ENCODE assay signal across 22 cellular contexts in genomic region chr2:110153416-110153815, GRCh38. TPM values are rescaled to one million over a fixed set of nuclear protein-coding genes. Genes with fewer than 3 reads are reported as not detected.
DNase-seq lines count a peak whose midpoint lies in the region; ATAC-seq and TF ChIP-seq lines count a peak whose summit lies in the region.
"Had no signal": no experiment of that assay in that cellular context is flagged by ENCODE, and none has a peak within 500 bp of the region (broad histone marks: within the 10 kb centered on the region; RNA-seq: fewer than 3 reads in every experiment).

No MANE protein-coding gene starts in this region.

- no peak overlapping the region for H2BK5ac ChIP-seq in IMR-90 (ENCODE audit: low read depth, low read length, poor library complexity, severe bottlenecking)

- peaks cover 9% of the 10 kb centered on the region for H3K27me3 Mint-ChIP-seq in activated T-helper 2 cell treated with anti-CD3 and anti-CD28 coated beads, Interferon-gamma antibody, Interleukin-2, Interleukin-4, amounts not matched to agents 10 μg/mL and 5 μg/mL and 100 μg/mL, durations not matched to agents 14 hours and 24 hours and 36 hours (ENCODE audit: low read depth)
- H3K27me3 Mint-ChIP-seq in immature natural killer cell (ENCODE audit: low read depth in 3 of 3), result peaks cover 0 to 4% (median 4%) of the 10 kb centered on the region in 3 donors
- H3K27me3 Mint-ChIP-seq: IgD-negative memory B cell had no signal

- H2BK15ac ChIP-seq in IMR-90 (ENCODE audit: low read depth, low read length), result no peak overlapping the region

- CTCF ChIA-PET in IMR-90 (lab: Yijun Ruan, JAX), result no interaction called here

- intact Hi-C loops in IMR-90 (cut with micrococcal nuclease) (loop anchor here (2.0 to 5.0 kb wide), 2 partner anchors 19 to 36 kb away; partner anchors contain the start of gene MALL), lower lobe of right lung (cut with DNase I) (no loop called here)
- intact Hi-C loops in activated T-helper 2 cell treated with anti-CD3 and anti-CD28 coated beads, Interferon-gamma antibody, Interleukin-2, Interleukin-4, amounts not matched to agents 10 μg/mL and 5 μg/mL and 100 μg/mL, durations not matched to agents 14 hours and 24 hours and 36 hours (cut with micrococcal nuclease), result no loop called here

- no peak overlapping the region for H3K4ac ChIP-seq in IMR-90 (ENCODE audit: low read depth, low read length)

- H3K4me1 ChIP-seq in IMR-90 (ENCODE audit: control insufficient read depth, insufficient read depth, low read length) (peaks cover 3% of the 10 kb centered on the region), lower lobe of right lung (peaks cover 6% of the 10 kb centered on the region)
- H3K4me1 ChIP-seq: HAP-1, Peyer's patch had no signal

- DNase-seq in IMR-90, result peak; percentile 47
- DNase-seq in activated T-helper 2 cell treated with anti-CD3 and anti-CD28 coated beads, Interferon-gamma antibody, Interleukin-2, Interleukin-4, amounts not matched to agents 10 μg/mL and 5 μg/mL and 100 μg/mL, durations not matched to agents 14 hours and 24 hours and 36 hours (ENCODE audit: low spot score), result no peak
- no peak for DNase-seq in lower lobe of right lung
- DNase-seq in cerebellum (ENCODE audit: low spot score), result no peak
- no peak for DNase-seq in GM19238 (ENCODE audit: insufficient read length, low spot score)
- no peak for DNase-seq in immature natural killer cell
- DNase-seq: ACHN; Calu3; CD8-positive, alpha-beta T cell; DMS153; MV-4-11; NCI-H1105 treated with DMSO at 0.1 percent for 48 hours; NCI-H2081; NCI-H2171; NCI-H526; Peyer's patch had no signal

- H4K5ac ChIP-seq in IMR-90 (ENCODE audit: low read depth, low read length), result no peak overlapping the region

- TF ChIP-seq CTCF in IMR-90 (conservative IDR thresholded peaks at IDR 0.05; ENCODE audit: low read depth, low read length), result no peak
- no peak for TF ChIP-seq CTCF in lower lobe of right lung (IDR thresholded peaks at IDR 0.05)

- no peak overlapping the region for H3K56ac ChIP-seq in IMR-90 (ENCODE audit: extremely low read depth, insufficient read depth, low read length)

- no peak overlapping the region for H2AFZ ChIP-seq in IMR-90 (replicated peaks; ENCODE audit: low read length, poor library complexity)
- H2AFZ ChIP-seq: GM23338 had no signal

- no CpG with 5 or more reads among the region's 2 CpGs for WGBS in IMR-90 (ENCODE audit: extremely low coverage in 2 of 2, insufficient read length in 1 of 2), 2 experiments

- no peak for ATAC-seq in IMR-90 (ENCODE audit: low read depth)
- peak; percentile 26 for ATAC-seq in esophagus mucosa
- peak; percentile 37 to 50 for ATAC-seq in lower lobe of right lung
- ATAC-seq: CD8-positive, alpha-beta T cell; GM23338 had no signal

- H3K9ac ChIP-seq in IMR-90 (ENCODE audit: low read depth, low read length), result no peak overlapping the region
- H3K9ac ChIP-seq: BLaER1 treated with 17β-estradiol and CSF1 and Interleukin-3, amounts not matched to agents 10 nM and 100 nM had no signal

- H3K9me3 Mint-ChIP-seq in activated T-helper 2 cell treated with anti-CD3 and anti-CD28 coated beads, Interferon-gamma antibody, Interleukin-2, Interleukin-4, amounts not matched to agents 10 μg/mL and 5 μg/mL and 100 μg/mL, durations not matched to agents 14 hours and 24 hours and 36 hours, result peaks cover 40% of the 10 kb centered on the region
- H3K9me3 Mint-ChIP-seq in immature natural killer cell, result peaks cover 0 to 8% (median 5%) of the 10 kb centered on the region in 6 donors

- no peak for TF ChIP-seq POLR2A in IMR-90 (IDR thresholded peaks at IDR 0.05; ENCODE audit: low read depth, low read length)

- H3K9me3 ChIP-seq in IMR-90 (ENCODE audit: control insufficient read depth, insufficient read depth, low read length), result peaks cover 3% of the 10 kb centered on the region
- no peaks in the 10 kb centered on the region for H3K9me3 ChIP-seq in lower lobe of right lung

- dilution Hi-C loops in IMR-90 (cut with HindIII; ENCODE audit: low sequenced_read_pairs, unreplicated experiment), result no loop called here

- H4K8ac ChIP-seq in IMR-90 (ENCODE audit: low read depth in 2 of 2, low read length in 2 of 2), result no peak overlapping the region

- no peak overlapping the region for H2BK120ac ChIP-seq in IMR-90 (ENCODE audit: low read depth, low read length)

- no peak overlapping the region for H3K4me2 ChIP-seq in IMR-90 (ENCODE audit: low read depth, low read length)
- H3K4me2 ChIP-seq: BLaER1 treated with 17β-estradiol and CSF1 and Interleukin-3, amounts not matched to agents 10 nM and 100 nM; GM23338 had no signal

- no peak overlapping the region for H3K14ac ChIP-seq in IMR-90 (replicated peaks; ENCODE audit: low read depth, low read length)

- H3K36me3 Mint-ChIP-seq in activated T-helper 2 cell treated with anti-CD3 and anti-CD28 coated beads, Interferon-gamma antibody, Interleukin-2, Interleukin-4, amounts not matched to agents 10 μg/mL and 5 μg/mL and 100 μg/mL, durations not matched to agents 14 hours and 24 hours and 36 hours (ENCODE audit: low read depth), result peaks cover 18% of the 10 kb centered on the region
- peaks cover 0 to 4% (median 0%) of the 10 kb centered on the region in 3 donors for H3K36me3 Mint-ChIP-seq in immature natural killer cell
- H3K36me3 Mint-ChIP-seq: IgD-negative memory B cell had no signal

- peaks cover 3% of the 10 kb centered on the region for H3K9me1 ChIP-seq in IMR-90 (ENCODE audit: insufficient read depth, low read length)

- no peak overlapping the region for H3K27ac ChIP-seq in IMR-90 (ENCODE audit: insufficient read depth, low read length)
- H3K27ac ChIP-seq in lower lobe of right lung, result no peak overlapping the region
- H3K27ac ChIP-seq: BLaER1 treated with 17β-estradiol and CSF1 and Interleukin-3, amounts not matched to agents 10 nM and 100 nM; Peyer's patch had no signal

- H3K4me3 ChIP-seq in IMR-90 (ENCODE audit: insufficient read depth, low read depth, low read length), result no peak overlapping the region
- no peak overlapping the region for H3K4me3 ChIP-seq in lower lobe of right lung
- H3K4me3 ChIP-seq: BLaER1 treated with 17β-estradiol and CSF1 and Interleukin-3, amounts not matched to agents 10 nM and 100 nM; GM23338; HAP-1; Peyer's patch had no signal

- peak overlapping the region; percentile 15 for H3K27ac Mint-ChIP-seq in activated T-helper 2 cell treated with anti-CD3 and anti-CD28 coated beads, Interferon-gamma antibody, Interleukin-2, Interleukin-4, amounts not matched to agents 10 μg/mL and 5 μg/mL and 100 μg/mL, durations not matched to agents 14 hours and 24 hours and 36 hours
- no peak overlapping the region for H3K27ac Mint-ChIP-seq in immature natural killer cell
- H3K27ac Mint-ChIP-seq: CD8-positive, alpha-beta T cell; GM23338; IgD-negative memory B cell had no signal

- POLR2A ChIA-PET in IMR-90 (lab: Charles Lee; ENCODE audit: unreplicated experiment), result no interaction called here

- H2AK9ac ChIP-seq in IMR-90 (replicated peaks; ENCODE audit: low read depth, low read length, poor library complexity), result no peak overlapping the region

- no peaks in the 10 kb centered on the region for H3K79me1 ChIP-seq in IMR-90 (ENCODE audit: low read depth in 1 of 2, low read length in 2 of 2)

- no peak overlapping the region for H3K4me3 Mint-ChIP-seq in activated T-helper 2 cell treated with anti-CD3 and anti-CD28 coated beads, Interferon-gamma antibody, Interleukin-2, Interleukin-4, amounts not matched to agents 10 μg/mL and 5 μg/mL and 100 μg/mL, durations not matched to agents 14 hours and 24 hours and 36 hours (ENCODE audit: low read depth)
- no peak overlapping the region for H3K4me3 Mint-ChIP-seq in immature natural killer cell
- H3K4me3 Mint-ChIP-seq: CD8-positive, alpha-beta T cell; GM23338; IgD-negative memory B cell had no signal

- no TSS peak for BruUV-seq in IMR-90 (replicated peaks; lab: Mats Ljungman, UMichigan)

- peaks cover 45% of the 10 kb centered on the region for H3K4me1 Mint-ChIP-seq in activated T-helper 2 cell treated with anti-CD3 and anti-CD28 coated beads, Interferon-gamma antibody, Interleukin-2, Interleukin-4, amounts not matched to agents 10 μg/mL and 5 μg/mL and 100 μg/mL, durations not matched to agents 14 hours and 24 hours and 36 hours (ENCODE audit: low read depth)
- H3K4me1 Mint-ChIP-seq in immature natural killer cell, result no peaks in the 10 kb centered on the region
- H3K4me1 Mint-ChIP-seq: GM23338 had no signal

- no peaks in the 10 kb centered on the region for H4K20me1 ChIP-seq in IMR-90 (ENCODE audit: insufficient read depth, low read length)
- H4K20me1 ChIP-seq: BLaER1 treated with 17β-estradiol and CSF1 and Interleukin-3, amounts not matched to agents 10 nM and 100 nM had no signal

- no peak overlapping the region for H3K23ac ChIP-seq in IMR-90 (ENCODE audit: low read depth, low read length)

- no peak overlapping the region for H3K18ac ChIP-seq in IMR-90 (ENCODE audit: low read depth, low read length)

- H3K27me3 ChIP-seq in IMR-90 (ENCODE audit: control insufficient read depth, insufficient read depth, low read length) (no peaks in the 10 kb centered on the region), lower lobe of right lung (ENCODE audit: low read depth) (no peaks in the 10 kb centered on the region)
- H3K27me3 ChIP-seq: BLaER1 treated with 17β-estradiol and CSF1 and Interleukin-3, amounts not matched to agents 10 nM and 100 nM; Peyer's patch had no signal

- in situ Hi-C loops in IMR-90 (cut with MboI; ENCODE audit: low sequenced_read_pairs), result no loop called here

- H3K36me3 ChIP-seq in IMR-90 (ENCODE audit: control insufficient read depth, insufficient read depth, low read length), result no peaks in the 10 kb centered on the region
- no peaks in the 10 kb centered on the region for H3K36me3 ChIP-seq in lower lobe of right lung
- H3K36me3 ChIP-seq: HAP-1, Peyer's patch had no signal

- no peak overlapping the region for H2BK20ac ChIP-seq in IMR-90 (ENCODE audit: low read depth, low read length)

- no peak overlapping the region for H2AK5ac ChIP-seq in IMR-90 (ENCODE audit: low read depth, low read length)

- no peak for TF ChIP-seq RAD21 in IMR-90 (IDR thresholded peaks at IDR 0.05; ENCODE audit: low read length)

- H4K91ac ChIP-seq in IMR-90 (ENCODE audit: insufficient read depth, low read depth, low read length), result no peak overlapping the region

RNA-seq across cellular contexts. Expression of gene MALL, which starts 37.8 kb away (rescaled TPM):
- 1.6 and 2.2 TPM in 2 replicates for total RNA-seq in IMR-90 (2012; rRNA removed)
- 1.2 and 1.6 TPM in 2 replicates for polyA plus RNA-seq in IMR-90 (2012; rRNA removed)
- polyA plus RNA-seq in IMR-90 (2012; cell fraction: cytosol; rRNA removed), result 1.0 and 1.4 TPM in 2 replicates
- 0.37 and 0.46 TPM in 2 replicates for polyA plus RNA-seq in IMR-90 (2012; cell fraction: nucleus; rRNA removed; ENCODE audit: low replicate concordance)
- total RNA-seq in activated T-helper 2 cell treated with anti-CD3 and anti-CD28 coated beads, Interferon-gamma antibody, Interleukin-2, Interleukin-4, amounts not matched to agents 10 μg/mL and 5 μg/mL and 100 μg/mL, durations not matched to agents 14 hours and 24 hours and 36 hours, result 2.0 and 2.3 TPM in 2 replicates
- 248 TPM for total RNA-seq in esophagus mucosa
- total RNA-seq in lower lobe of right lung, result 82.7 TPM
- total RNA-seq in cerebellum, result 2.4 TPM
- not detected for polyA plus RNA-seq in immature natural killer cell
- total RNA-seq: CD8-positive, alpha-beta T cell; OCI-LY7 had no signal
- polyA plus RNA-seq: IgD-negative memory B cell had no signal

RNA-seq across cellular contexts. Expression of gene NPHP1, which starts 51.4 kb away (rescaled TPM):
- total RNA-seq in IMR-90 (2012; rRNA removed) (1.8 and 2.8 TPM in 2 replicates), esophagus mucosa (0.84 TPM), lower lobe of right lung (6.8 TPM), cerebellum (7.2 TPM)
- polyA plus RNA-seq in IMR-90 (2012; rRNA removed) (2.1 and 2.5 TPM in 2 replicates), immature natural killer cell (not detected)
- polyA plus RNA-seq in IMR-90 (2012; cell fraction: cytosol; rRNA removed), result 0.42 and 0.66 TPM in 2 replicates
- polyA plus RNA-seq in IMR-90 (2012; cell fraction: nucleus; rRNA removed; ENCODE audit: low replicate concordance), result 0.35 and 2.8 TPM in 2 replicates
- total RNA-seq in activated T-helper 2 cell treated with anti-CD3 and anti-CD28 coated beads, Interferon-gamma antibody, Interleukin-2, Interleukin-4, amounts not matched to agents 10 μg/mL and 5 μg/mL and 100 μg/mL, durations not matched to agents 14 hours and 24 hours and 36 hours, result 1.0 and 2.2 TPM in 2 replicates

RNA-seq across cellular contexts. Expression of gene MTLN, which starts 58.9 kb away (rescaled TPM):
- 6.9 and 14.5 TPM in 2 replicates for total RNA-seq in IMR-90 (2012; rRNA removed)
- polyA plus RNA-seq in IMR-90 (2012; rRNA removed), result 13.5 and 20.7 TPM in 2 replicates
- polyA plus RNA-seq in IMR-90 (2012; cell fraction: cytosol; rRNA removed), result 59.3 and 202 TPM in 2 replicates
- 11.2 and 12.1 TPM in 2 replicates for polyA plus RNA-seq in IMR-90 (2012; cell fraction: nucleus; rRNA removed; ENCODE audit: low replicate concordance)
- total RNA-seq in activated T-helper 2 cell treated with anti-CD3 and anti-CD28 coated beads, Interferon-gamma antibody, Interleukin-2, Interleukin-4, amounts not matched to agents 10 μg/mL and 5 μg/mL and 100 μg/mL, durations not matched to agents 14 hours and 24 hours and 36 hours, result 59.8 and 72.8 TPM in 2 replicates
- total RNA-seq in esophagus mucosa, result 61.6 TPM
- total RNA-seq in lower lobe of right lung, result 47.3 TPM
- 15.9 TPM for total RNA-seq in cerebellum
- polyA plus RNA-seq in immature natural killer cell, result 100 to 1,000 TPM in 1 of 3 donors, 10 to 100 TPM in 2; 39.7 to 114 (median 85.3) TPM

Comparison
In these comparisons a context has a peak if more than half of its experiments do, and no peak if none do; other contexts are left out.
1. RNA of gene MALL, which starts 37.8 kb away (total RNA-seq): 248 TPM in esophagus mucosa (single experiment) and 82.7 TPM in lower lobe of right lung (single experiment); 2.4 TPM in cerebellum (single experiment), 2.0 to 2.3 TPM in activated T-helper 2 cell treated with anti-CD3 and anti-CD28 coated beads, Interferon-gamma antibody, Interleukin-2, Interleukin-4, amounts not matched to agents 10 μg/mL and 5 μg/mL and 100 μg/mL, durations not matched to agents 14 hours and 24 hours and 36 hours and 1.6 to 2.2 TPM in IMR-90; every median in the first group is over 10 times any median in the second.